1 cellular context compared by ENCODE assay signal in genomic region chr14:33996450-33996849, GRCh38.
TF ChIP-seq lines count a peak whose summit lies in the region.

No MANE protein-coding gene starts in this region.

TF ChIP-seq in H1, 55 proteins besides CTCF, POLR2A, EP300 and RAD21 (continued from another document):
- no peak for TF ChIP-seq ATF2 (IDR thresholded peaks at IDR 0.05; ENCODE audit: low read length)
- TF ChIP-seq GTF2F1 (IDR thresholded peaks at IDR 0.05; ENCODE audit: borderline replicate concordance, low read depth, low read length), result no peak
- no peak for TF ChIP-seq HDAC6 (IDR thresholded peaks at IDR 0.05; ENCODE audit: low read depth, low read length)
- no peak for TF ChIP-seq ATF3 (IDR thresholded peaks at IDR 0.05; ENCODE audit: insufficient read depth, low read depth, low read length)
- TF ChIP-seq JUN (IDR thresholded peaks at IDR 0.05; ENCODE audit: low read depth, low read length), result no peak
